Comparison of ENCODE assay signal across 8 cellular contexts in the genomic region with DNA sequence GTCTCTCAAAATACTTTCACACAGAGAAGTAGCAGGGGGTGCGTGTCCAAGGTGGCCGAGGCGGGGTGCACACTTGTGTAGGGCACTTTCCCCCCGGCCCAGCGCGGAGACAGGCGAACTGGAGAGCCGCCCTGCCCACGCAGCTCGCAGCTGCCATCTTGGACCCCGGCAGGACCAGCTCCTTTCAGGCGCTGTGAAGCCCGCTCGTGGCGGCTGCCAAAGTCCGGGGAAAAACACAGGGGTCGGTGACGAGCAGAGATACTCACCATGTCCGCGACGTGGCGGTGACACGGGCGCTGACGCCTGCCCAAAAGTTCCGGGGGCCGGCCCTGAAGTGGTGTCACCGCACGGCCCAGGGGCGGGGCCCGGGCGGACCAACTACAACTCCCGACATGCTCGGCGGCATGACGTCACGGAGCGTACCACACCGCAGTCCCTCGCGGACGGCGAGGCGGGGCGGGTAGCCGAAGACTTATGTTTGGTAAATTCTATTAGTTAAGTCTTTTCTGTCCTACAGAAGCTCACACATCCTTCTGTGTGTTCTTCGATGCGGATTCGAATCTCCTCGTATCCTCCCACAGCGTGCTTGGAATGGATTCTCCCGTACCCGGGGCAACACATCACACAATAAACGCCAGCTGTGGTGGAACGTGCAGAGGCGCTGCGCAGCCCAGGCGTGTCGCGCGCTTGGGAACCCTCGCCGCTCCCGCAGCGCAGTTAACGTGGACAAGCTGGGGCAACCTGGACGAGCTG. TPM values are rescaled to one million over a fixed set of nuclear protein-coding genes. Genes with fewer than 3 reads are reported as not detected.
DNase-seq lines count a peak whose midpoint lies in the region; ATAC-seq and TF ChIP-seq lines count a peak whose summit lies in the region.

UFSP2 (minus strand) TSS at position 365 of the 753 bp plus-strand sequence; CDS start at position 269, 96 bp downstream.

- no peaks in the 10 kb centered on the region for H3F3A ChIP-seq in PC-3 (ENCODE audit: low read length, unreplicated experiment)

- peak within 1 kb of the TSS; percentile 83 for H3K27ac ChIP-seq in PC-3 (ENCODE audit: low read length)
- H3K27ac ChIP-seq in esophagus (ENCODE audit: low read depth in 2 of 2, low read length in 1 of 2) = peak within 1 kb of the TSS; percentile 88 to 96
- H3K27ac ChIP-seq in mucosa of rectum (ENCODE audit: low read depth in 2 of 2, low read length in 2 of 2) = peak within 1 kb of the TSS; percentile 88 to 95

- DNase-seq in DMS153 treated with DMSO at 0.1 percent for 48 hours (lab: John Stamatoyannopoulos, UW; ENCODE audit: unreplicated experiment) (peak; percentile 92), PC-3 (peak; percentile 72)
- peak; percentile 97 for DNase-seq in activated T-cell treated with anti-CD3 and anti-CD28 coated beads, Interleukin-2, amount 50 U/mL, for 24 hours
- DNase-seq in stimulated activated CD8-positive, alpha-beta memory T cell treated with anti-CD3 and anti-CD28 coated beads, Interleukin-4, amount 100 ng/mL, for 4 hours (ENCODE audit: low read depth in 2 of 2, low spot score in 1 of 2) = peak; percentile 78 to 82

- no peaks in the 10 kb centered on the region for H3K36me3 Mint-ChIP-seq in IgD-negative memory B cell
- peaks cover 33% of the 10 kb centered on the region for H3K36me3 Mint-ChIP-seq in activated T-cell treated with anti-CD3 and anti-CD28 coated beads, Interleukin-2, amount 50 U/mL, for 24 hours (ENCODE audit: low read depth)

- POLR2A ChIA-PET in PC-3 (lab: Charles Lee; ENCODE audit: unreplicated experiment) = interaction anchor here (0.6 to 1.0 kb wide), 4 partner anchors 15 to 120 kb away, joined by 3 to 5 read pairs (median 4); partner anchors contain the start of gene ANKRD37

- peak within 1 kb of the TSS; percentile 95 for H3K4me3 ChIP-seq in PC-3 (ENCODE audit: low read length)
- H3K4me3 ChIP-seq in esophagus (ENCODE audit: low read depth in 1 of 2, low read length in 2 of 2) = peak within 1 kb of the TSS; percentile 78 to 97
- peak within 1 kb of the TSS; percentile 91 to 96 for H3K4me3 ChIP-seq in mucosa of rectum (ENCODE audit: low read length in 2 of 2)

- H3K27me3 ChIP-seq in PC-3 (ENCODE audit: low read length) (no peaks in the 10 kb centered on the region), esophagus (ENCODE audit: control insufficient read depth in 1 of 2, insufficient read depth in 2 of 2, low read length in 2 of 2) (no peaks in the 10 kb centered on the region), mucosa of rectum (ENCODE audit: control insufficient read depth in 2 of 2, insufficient read depth in 2 of 2, low read length in 2 of 2) (no peaks in the 10 kb centered on the region)

- peaks cover 14 to 21% (median 17%) of the 10 kb centered on the region in 3 donors for H3K4me1 Mint-ChIP-seq in IgD-negative memory B cell
- H3K4me1 Mint-ChIP-seq in activated T-cell treated with anti-CD3 and anti-CD28 coated beads, Interleukin-2, amount 50 U/mL, for 24 hours (ENCODE audit: low read depth) = peaks cover 35% of the 10 kb centered on the region

- peak within 1 kb of the TSS; percentile 89 to 98 (median 96) for H3K4me3 Mint-ChIP-seq in IgD-negative memory B cell
- peak within 1 kb of the TSS; percentile 83 for H3K4me3 Mint-ChIP-seq in activated T-cell treated with anti-CD3 and anti-CD28 coated beads, Interleukin-2, amount 50 U/mL, for 24 hours

- H3K9me3 ChIP-seq in PC-3 (ENCODE audit: low read length) = no peaks in the 10 kb centered on the region
- no peaks in the 10 kb centered on the region for H3K9me3 ChIP-seq in esophagus (ENCODE audit: control insufficient read depth in 2 of 2, insufficient read depth in 1 of 2, low read depth in 1 of 2, low read length in 1 of 2)
- no peaks in the 10 kb centered on the region for H3K9me3 ChIP-seq in mucosa of rectum (ENCODE audit: control insufficient read depth in 2 of 2, low read length in 2 of 2)

- H4K20me1 ChIP-seq in PC-3 (ENCODE audit: low read length) = no peaks in the 10 kb centered on the region

- BruUV-seq in PC-3 (replicated peaks; lab: Mats Ljungman, UMichigan) = no TSS peak

- ATAC-seq in GM21576 (IDR thresholded peaks at IDR 0.05; ENCODE audit: unreplicated experiment) (peak; percentile 93), PC-3 (peak; percentile 89)

- H3K4me1 ChIP-seq in PC-3 (ENCODE audit: insufficient read depth, low read length) = peaks cover 5% of the 10 kb centered on the region
- H3K4me1 ChIP-seq in esophagus (ENCODE audit: control insufficient read depth in 2 of 2, insufficient read depth in 2 of 2, low read length in 1 of 2) = peaks cover 0 to 4% of the 10 kb centered on the region in 2 donors
- H3K4me1 ChIP-seq in mucosa of rectum (ENCODE audit: control insufficient read depth in 2 of 2, insufficient read depth in 2 of 2, low read length in 2 of 2) = peaks cover 9 to 12% of the 10 kb centered on the region in 2 donors

- H3K27me3 Mint-ChIP-seq in IgD-negative memory B cell = peaks cover 4% of the 10 kb centered on the region
- H3K27me3 Mint-ChIP-seq in activated T-cell treated with anti-CD3 and anti-CD28 coated beads, Interleukin-2, amount 50 U/mL, for 24 hours = peaks cover 3% of the 10 kb centered on the region

- no peaks in the 10 kb centered on the region for H3K36me3 ChIP-seq in PC-3 (ENCODE audit: low read depth, low read length)
- no peaks in the 10 kb centered on the region for H3K36me3 ChIP-seq in esophagus (ENCODE audit: control insufficient read depth in 2 of 2, insufficient read depth in 2 of 2, low read length in 1 of 2)
- H3K36me3 ChIP-seq in mucosa of rectum (ENCODE audit: control insufficient read depth in 2 of 2, insufficient read depth in 2 of 2, low read length in 2 of 2) = peaks cover 0 to 5% of the 10 kb centered on the region in 2 donors

- CTCF ChIA-PET in PC-3 (lab: Charles Lee) = interaction anchor here (1.0 kb wide), 1 partner anchor 172 kb away, joined by 3 read pairs; no protein-coding TSS in a partner anchor

- H2AFZ ChIP-seq in PC-3 (ENCODE audit: low read length) = peak within 1 kb of the TSS; percentile 97

- H3K4me2 ChIP-seq in PC-3 (ENCODE audit: low read length) = peak within 1 kb of the TSS; percentile 87

- peak within 1 kb of the TSS; percentile 94 to 100 (median 100) for H3K27ac Mint-ChIP-seq in IgD-negative memory B cell
- peak within 1 kb of the TSS; percentile 100 for H3K27ac Mint-ChIP-seq in activated T-cell treated with anti-CD3 and anti-CD28 coated beads, Interleukin-2, amount 50 U/mL, for 24 hours

- H3K79me2 ChIP-seq in PC-3 (ENCODE audit: low read length) = peaks cover 22% of the 10 kb centered on the region

- WGBS in esophagus, 2 donors = 0% methylated on average over 54 to 67 of the region's 67 CpGs

- TF ChIP-seq CTCF in PC-3 (conservative IDR thresholded peaks at IDR 0.05; ENCODE audit: low read depth, low read length) = no peak

- intact Hi-C loops in PC-3 (cut with micrococcal nuclease) = loop anchor here (2.0 kb wide), 1 partner anchor 29 kb away; the partner anchor contains the start of gene ANKRD37

- H3K9ac ChIP-seq in PC-3 (ENCODE audit: low read length) (peak within 1 kb of the TSS; percentile 98), mucosa of rectum (ENCODE audit: low read depth in 1 of 2, low read length in 2 of 2) (peak within 1 kb of the TSS; percentile 90 to 99)

- no peaks in the 10 kb centered on the region for H3K9me2 ChIP-seq in PC-3 (replicated peaks; ENCODE audit: low read length)

- H3K9me3 Mint-ChIP-seq in IgD-negative memory B cell = no peaks in the 10 kb centered on the region
- no peaks in the 10 kb centered on the region for H3K9me3 Mint-ChIP-seq in activated T-cell treated with anti-CD3 and anti-CD28 coated beads, Interleukin-2, amount 50 U/mL, for 24 hours

RNA-seq across cellular contexts. Expression of gene UFSP2, which starts in this region (rescaled TPM):
- polyA plus RNA-seq in IgD-negative memory B cell = 29.2 TPM
- 24.6 and 27.0 TPM in 2 replicates for total RNA-seq in PC-3 (2014; rRNA removed)
- 10 to 100 TPM in 1 of 2 donors, 1 to 10 TPM in 1; 8.3 to 18.1 TPM for polyA plus RNA-seq in esophagus

Comparison
In these comparisons a context has a peak if more than half of its experiments do, and no peak if none do; other contexts are left out.
1. Peak in every context shown above with its lines: DNase-seq, ATAC-seq, H3K4me3 ChIP-seq and H3K27ac ChIP-seq.